8 cellular contexts compared by ENCODE assay signal in the genomic region with DNA sequence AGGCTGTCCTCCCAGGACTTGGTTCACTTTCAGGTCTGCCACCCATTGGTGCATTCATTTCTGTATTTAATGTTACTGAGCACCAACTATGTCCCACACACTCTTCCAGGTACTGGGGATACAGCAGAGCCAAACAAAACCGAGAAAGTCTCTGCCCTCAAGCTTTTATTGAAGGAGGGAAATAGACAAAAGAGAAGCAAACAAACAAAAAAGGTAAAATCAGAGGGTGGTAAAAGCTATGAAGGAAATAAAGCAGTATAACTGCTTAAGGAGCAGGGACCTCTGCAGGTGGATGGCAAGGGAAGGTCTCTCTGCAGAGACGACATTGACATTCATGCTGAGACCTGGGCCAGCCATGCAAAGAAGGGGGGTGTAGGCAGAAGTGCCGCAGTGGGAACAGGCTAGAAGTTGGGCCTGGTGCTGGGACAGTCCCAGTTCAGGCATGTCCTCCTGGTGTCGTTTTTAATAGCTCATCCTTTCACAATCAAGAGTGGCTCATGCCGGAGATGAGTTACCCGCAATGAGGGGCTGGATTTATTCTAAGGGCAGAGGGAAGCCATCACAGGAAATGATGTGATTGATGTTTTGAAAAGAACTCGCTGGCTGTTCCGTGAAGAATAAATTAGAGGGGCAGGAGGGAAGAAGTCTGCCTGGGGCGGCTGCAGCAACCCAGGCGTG.
DNase-seq lines count a peak whose midpoint lies in the region; ATAC-seq, FAIRE-seq and TF ChIP-seq lines count a peak whose summit lies in the region.

No MANE protein-coding gene starts in this region.

- H3K4me2 ChIP-seq in SK-N-SH (peak overlapping the region; percentile 86), keratinocyte (ENCODE audit: control insufficient read depth, extremely low read depth, insufficient read depth, low read depth, low read length) (peak overlapping the region; percentile 70)

- H2AFZ ChIP-seq in SK-N-SH (ENCODE audit: low read depth) (no peak overlapping the region), keratinocyte (ENCODE audit: control insufficient read depth, low read length) (no peak overlapping the region)

- H3K9me3 ChIP-seq in SK-N-SH (no peaks in the 10 kb centered on the region), ascending aorta (no peaks in the 10 kb centered on the region), keratinocyte (ENCODE audit: control insufficient read depth, low read depth, low read length) (no peaks in the 10 kb centered on the region)

- 2% methylated on average over 8 of the region's 10 CpGs for WGBS in SK-N-SH (ENCODE audit: low lambda C conversion rate)

- H3K9me2 ChIP-seq in SK-N-SH, result no peaks in the 10 kb centered on the region

- no peaks in the 10 kb centered on the region for H3K27me3 ChIP-seq in SK-N-SH (ENCODE audit: insufficient read depth)
- no peaks in the 10 kb centered on the region for H3K27me3 ChIP-seq in ascending aorta
- no peaks in the 10 kb centered on the region for H3K27me3 ChIP-seq in keratinocyte (ENCODE audit: control insufficient read depth, extremely low read depth, insufficient read depth, low read length)

- peaks cover 71% of the 10 kb centered on the region for H3F3A ChIP-seq in SK-N-SH (replicated peaks; ENCODE audit: insufficient read depth)

- peak; percentile 35 for ATAC-seq in HG03354 (IDR thresholded peaks at IDR 0.05; ENCODE audit: poor library complexity, severe bottlenecking, unreplicated experiment)

- dilution Hi-C loops in keratinocyte (cut with MboI; ENCODE audit: extremely low pct_ligation_motif_present, low sequenced_read_pairs), result no loop called here

- 0 out of 2 replicates have a peak, but pooled peaks have one; percentile 7 for TF ChIP-seq RAD21 in SK-N-SH (IDR thresholded peaks at IDR 0.05; ENCODE audit: low read length)

- POLR2A ChIA-PET in SK-N-SH (lab: Yijun Ruan, JAX), result interaction anchor here (0.8 to 5.1 kb wide), 5 partner anchors 18 to 71 kb away, joined by 3 to 36 read pairs (median 4); a partner anchor contains a TSS

- no peaks in the 10 kb centered on the region for H4K20me1 ChIP-seq in SK-N-SH (ENCODE audit: insufficient read depth)
- no peaks in the 10 kb centered on the region for H4K20me1 ChIP-seq in keratinocyte (ENCODE audit: control insufficient read depth, extremely low read depth, insufficient read depth, low read length)

- H3K4me3 ChIP-seq in SK-N-SH (ENCODE audit: low read depth in 2 of 2, low read length in 1 of 2), result peak overlapping the region; percentile 1 to 35; a peak in 2 of 4 replicates
- peak overlapping the region; percentile 45 to 59 for H3K4me3 ChIP-seq in ascending aorta
- no peak overlapping the region for H3K4me3 ChIP-seq in keratinocyte (ENCODE audit: control insufficient read depth in 2 of 3, extremely low read depth in 1 of 3, insufficient read depth in 2 of 3, low read depth in 1 of 3, low read length in 3 of 3)

- H3K36me3 ChIP-seq in SK-N-SH (replicated peaks in 1 of 2; ENCODE audit: control insufficient read depth in 1 of 2, insufficient read depth in 2 of 2, low read length in 1 of 2) (no peaks in the 10 kb centered on the region), ascending aorta (no peaks in the 10 kb centered on the region), keratinocyte (ENCODE audit: control insufficient read depth in 2 of 2, extremely low read depth in 1 of 2, insufficient read depth in 2 of 2, low read length in 2 of 2) (no peaks in the 10 kb centered on the region)

- peaks cover 70 to 74% of the 10 kb centered on the region in 2 experiments for H3K4me1 ChIP-seq in SK-N-SH (ENCODE audit: control insufficient read depth in 1 of 2, insufficient read depth in 2 of 2, low read depth in 1 of 2, low read length in 1 of 2)
- H3K4me1 ChIP-seq in ascending aorta, result peaks cover 12 to 49% of the 10 kb centered on the region in 2 donors
- H3K4me1 ChIP-seq in keratinocyte (ENCODE audit: control insufficient read depth, extremely low read depth, insufficient read depth, low read length), result peaks cover 66% of the 10 kb centered on the region

- CTCF ChIA-PET in SK-N-SH (lab: Yijun Ruan, JAX), result interaction anchor here (0.9 to 6.1 kb wide), 13 partner anchors 8 to 113 kb away, joined by 3 to 45 read pairs (median 4); no protein-coding TSS in a partner anchor

- no peak for TF ChIP-seq EP300 in SK-N-SH (IDR thresholded peaks at IDR 0.05; ENCODE audit: borderline replicate concordance in 1 of 2, low read depth in 1 of 2, low read length in 1 of 2)

- intact Hi-C loops in ascending aorta (cut with DNase I), result loop anchor here (1.0 to 5.0 kb wide), 4 partner anchors 37 to 87 kb away; a partner anchor contains a TSS

- peak; percentile 75 for FAIRE-seq in keratinocyte (lab: Jason Lieb, UNC)

- DNase-seq in SKM-1 treated with dmso at 0.1 percent for 144 hours (lab: John Stamatoyannopoulos, UW; ENCODE audit: unreplicated experiment) (peak; percentile 33), SKM-1 (lab: John Stamatoyannopoulos, UW; ENCODE audit: unreplicated experiment) (no peak), SK-N-SH (no peak), ascending aorta (ENCODE audit: low spot score in 2 of 2) (peak in 1 of 2 donors; percentile 80), keratinocyte (ENCODE audit: low read depth, low spot score) (no peak), D341Med (ENCODE audit: low spot score) (no peak)
- peak; percentile 32 to 39 for DNase-seq in stimulated activated CD4-positive, alpha-beta T cell treated with anti-CD3 and anti-CD28 coated beads, Interleukin-1b, Interleukin-23, amount 100 ng/mL, for 4 hours (ENCODE audit: low read depth in 2 of 2)

- peaks cover 21% of the 10 kb centered on the region for H3K79me2 ChIP-seq in SK-N-SH (ENCODE audit: insufficient read depth)
- H3K79me2 ChIP-seq in keratinocyte (ENCODE audit: control insufficient read depth, insufficient read depth, low read length), result no peaks in the 10 kb centered on the region

- H3K9me1 ChIP-seq in keratinocyte (ENCODE audit: control insufficient read depth, extremely low read depth, insufficient read depth, low read length), result no peaks in the 10 kb centered on the region

- H3K9ac ChIP-seq in SK-N-SH, result peak overlapping the region; percentile 90
- H3K9ac ChIP-seq in keratinocyte (ENCODE audit: control insufficient read depth, extremely low read depth, insufficient read depth, low read length), result peak overlapping the region; percentile 69

- TF ChIP-seq CTCF in SK-N-SH (IDR thresholded peaks at IDR 0.05), result no peak
- no peak for TF ChIP-seq CTCF in ascending aorta (IDR thresholded peaks at IDR 0.05)
- no peak for TF ChIP-seq CTCF in keratinocyte (optimal IDR thresholded peaks at IDR 0.05 in 1 of 3, IDR thresholded peaks at IDR 0.05 in 1 of 3, conservative IDR thresholded peaks at IDR 0.05 in 1 of 3; ENCODE audit: extremely low read depth in 1 of 3, insufficient read depth in 2 of 3, low read length in 3 of 3)

- H3K27ac ChIP-seq in SK-N-SH (ENCODE audit: low read depth in 2 of 2, low read length in 1 of 2) (peak overlapping the region; percentile 98 to 99), ascending aorta (peak overlapping the region; percentile 94 to 97), keratinocyte (ENCODE audit: control insufficient read depth, insufficient read depth, low read length) (peak overlapping the region; percentile 72)

TF ChIP-seq in SK-N-SH, 30 proteins besides CTCF, POLR2A, EP300 and RAD21:
- TF ChIP-seq, protein P1, sequence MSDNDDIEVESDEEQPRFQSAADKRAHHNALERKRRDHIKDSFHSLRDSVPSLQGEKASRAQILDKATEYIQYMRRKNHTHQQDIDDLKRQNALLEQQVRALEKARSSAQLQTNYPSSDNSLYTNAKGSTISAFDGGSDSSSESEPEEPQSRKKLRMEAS (IDR thresholded peaks at IDR 0.05; ENCODE audit: low read depth), result no peak
- TF ChIP-seq RCOR1 (IDR thresholded peaks at IDR 0.05; ENCODE audit: low read length) (no peak), EZH2phosphoT487 (IDR thresholded peaks at IDR 0.05; ENCODE audit: borderline replicate concordance, low read depth) (no peak), RXRA (IDR thresholded peaks at IDR 0.05; ENCODE audit: borderline replicate concordance, low read depth) (no peak), TCF12 (IDR thresholded peaks at IDR 0.05) (no peak)
- TF ChIP-seq, protein P2, sequence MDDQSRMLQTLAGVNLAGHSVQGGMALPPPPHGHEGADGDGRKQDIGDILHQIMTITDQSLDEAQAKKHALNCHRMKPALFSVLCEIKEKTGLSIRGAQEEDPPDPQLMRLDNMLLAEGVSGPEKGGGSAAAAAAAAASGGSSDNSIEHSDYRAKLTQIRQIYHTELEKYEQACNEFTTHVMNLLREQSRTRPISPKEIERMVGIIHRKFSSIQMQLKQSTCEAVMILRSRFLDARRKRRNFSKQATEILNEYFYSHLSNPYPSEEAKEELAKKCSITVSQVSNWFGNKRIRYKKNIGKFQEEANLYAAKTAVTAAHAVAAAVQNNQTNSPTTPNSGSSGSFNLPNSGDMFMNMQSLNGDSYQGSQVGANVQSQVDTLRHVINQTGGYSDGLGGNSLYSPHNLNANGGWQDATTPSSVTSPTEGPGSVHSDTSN (IDR thresholded peaks at IDR 0.05), result peak; percentile 66

Comparison
In these comparisons a context has a peak if more than half of its experiments do, and no peak if none do; other contexts are left out.
1. DNase-seq: peak in SKM-1 treated with dmso at 0.1 percent for 144 hours (single experiment) and stimulated activated CD4-positive, alpha-beta T cell treated with anti-CD3 and anti-CD28 coated beads, Interleukin-1b, Interleukin-23, amount 100 ng/mL, for 4 hours (2 of 2); none in SKM-1 (single experiment), SK-N-SH (single experiment), keratinocyte (single experiment) and D341Med (single experiment).
2. H3K4me3 ChIP-seq: peak in SK-N-SH (2 of 2) and ascending aorta (2 of 2); none in keratinocyte (0 of 3).
3. Peak in every context shown above with its lines, with median percentiles within 50 percentile points of each other: H3K27ac ChIP-seq.